10 cellular contexts compared by ENCODE assay signal in the genomic region with DNA sequence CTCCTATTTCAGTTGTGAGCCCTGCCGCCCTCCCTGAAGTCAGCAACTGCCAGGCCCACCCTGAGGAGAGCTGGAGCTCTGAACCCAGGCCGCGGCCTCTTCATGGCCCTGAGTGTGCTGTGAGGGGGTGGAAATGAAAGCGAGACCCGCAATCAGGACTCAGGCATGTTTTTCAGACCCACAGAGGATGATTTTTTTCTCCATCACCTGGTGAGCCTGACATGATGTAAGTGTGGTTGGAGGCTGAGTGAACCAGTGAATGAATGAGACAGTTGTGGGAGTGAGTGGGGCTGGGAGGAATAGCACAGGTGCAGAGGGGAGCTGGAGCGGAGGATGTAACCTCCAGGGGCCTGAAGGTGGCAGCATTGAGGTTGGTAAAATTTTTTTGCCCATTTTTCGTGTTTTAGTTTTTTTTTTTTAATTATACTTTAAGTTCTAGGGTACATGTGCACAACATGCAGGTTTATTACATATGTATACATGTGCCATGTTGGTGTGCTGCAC. TPM values are rescaled to one million over a fixed set of nuclear protein-coding genes. Genes with fewer than 3 reads are reported as not detected.
A peak's percentile ranks its signal among the peaks of the same experiment; 100 is the strongest.
DNase-seq lines count a peak whose midpoint lies in the region; ATAC-seq, FAIRE-seq and TF ChIP-seq lines count a peak whose summit lies in the region.
"Had no signal": no experiment of that assay in that cellular context is flagged by ENCODE, and none has a peak within 500 bp of the region (broad histone marks: within the 10 kb centered on the region; RNA-seq: fewer than 3 reads in every experiment).

No MANE protein-coding gene starts in this region.

- FAIRE-seq in D721Med (lab: Jason Lieb, UNC), result no peak

- H3K4me3 ChIP-seq in fibroblast of pulmonary artery (replicated peaks; ENCODE audit: low read depth, low read length) (no peak overlapping the region), gastrocnemius medialis (no peak overlapping the region)
- H3K4me3 ChIP-seq: tibial artery had no signal

- intact Hi-C loops in gastrocnemius medialis (cut with DNase I; ENCODE audit: low total_unique reads), result no loop called here

- DNase-seq in D721Med (ENCODE audit: insufficient read length, low spot score) (no peak), fibroblast of pulmonary artery (ENCODE audit: low read depth) (peak; percentile 33), NCI-H1092 treated with DMSO at 0.1 percent for 48 hours (lab: John Stamatoyannopoulos, UW) (no peak), gastrocnemius medialis (no peak)
- peak; percentile 47 for DNase-seq in stimulated activated naive CD4-positive, alpha-beta T cell treated with Interleukin-2 at 50 U/mL for 16 hours (lab: John Stamatoyannopoulos, UW)

- TF ChIP-seq CTCF in D721Med (IDR thresholded peaks at IDR 0.05; ENCODE audit: insufficient read depth, missing control alignments) (peak; percentile 33), VCaP (conservative IDR thresholded peaks at IDR 0.05) (peak; percentile 75), fibroblast of pulmonary artery (IDR thresholded peaks at IDR 0.05; ENCODE audit: low read length, missing control alignments) (peak; percentile 59), gastrocnemius medialis (IDR thresholded peaks at IDR 0.05 in 4 of 5, conservative IDR thresholded peaks at IDR 0.05 in 1 of 5) (peak in 1 of 5 experiments; percentile 34)

- H3K27me3 ChIP-seq in gastrocnemius medialis, result peaks cover 14 to 41% (median 30%) of the 10 kb centered on the region in 3 donors

- no peaks in the 10 kb centered on the region for H3K36me3 ChIP-seq in gastrocnemius medialis
- H3K36me3 ChIP-seq: tibial artery had no signal

- no peaks in the 10 kb centered on the region for H3K9me3 ChIP-seq in gastrocnemius medialis
- H3K9me3 ChIP-seq: tibial artery had no signal

- ATAC-seq in HG02852 (IDR thresholded peaks at IDR 0.05; ENCODE audit: unreplicated experiment), result peak; percentile 38
- ATAC-seq in GM21717 (IDR thresholded peaks at IDR 0.05; ENCODE audit: unreplicated experiment), result no peak
- ATAC-seq in gastrocnemius medialis, result no peak

- peaks cover 3 to 7% of the 10 kb centered on the region in 2 donors for H3K4me1 ChIP-seq in gastrocnemius medialis

- H3K27ac ChIP-seq in VCaP (no peak overlapping the region), gastrocnemius medialis (no peak overlapping the region)
- H3K27ac ChIP-seq: tibial artery had no signal

- TF ChIP-seq POLR2A in gastrocnemius medialis (IDR thresholded peaks at IDR 0.05), result no peak

- in situ Hi-C loops in gastrocnemius medialis (cut with MboI; ENCODE audit: low sequenced_read_pairs in 4 of 4), result loop anchor here in 1 of 4 donors (25.0 kb wide), 1 partner anchor 170 kb away; no protein-coding TSS in a partner anchor

RNA-seq across cellular contexts. Expression of gene RAET1L, which starts 18.3 kb away (rescaled TPM):
- not detected for total RNA-seq in gastrocnemius medialis
- total RNA-seq: RPMI7951 had no signal

RNA-seq across cellular contexts. Expression of gene ULBP1, which starts 43.3 kb away (rescaled TPM):
- total RNA-seq in gastrocnemius medialis, result under 1 TPM in 1 of 4 donors, not detected in 3; 0.16 TPM

Comparison
In these comparisons a context has a peak if more than half of its experiments do, and no peak if none do; other contexts are left out.
1. DNase-seq: peak in fibroblast of pulmonary artery (single experiment) and stimulated activated naive CD4-positive, alpha-beta T cell treated with Interleukin-2 at 50 U/mL for 16 hours (single experiment); none in D721Med (single experiment), NCI-H1092 treated with DMSO at 0.1 percent for 48 hours (single experiment) and gastrocnemius medialis (0 of 2).